In the genomic region with DNA sequence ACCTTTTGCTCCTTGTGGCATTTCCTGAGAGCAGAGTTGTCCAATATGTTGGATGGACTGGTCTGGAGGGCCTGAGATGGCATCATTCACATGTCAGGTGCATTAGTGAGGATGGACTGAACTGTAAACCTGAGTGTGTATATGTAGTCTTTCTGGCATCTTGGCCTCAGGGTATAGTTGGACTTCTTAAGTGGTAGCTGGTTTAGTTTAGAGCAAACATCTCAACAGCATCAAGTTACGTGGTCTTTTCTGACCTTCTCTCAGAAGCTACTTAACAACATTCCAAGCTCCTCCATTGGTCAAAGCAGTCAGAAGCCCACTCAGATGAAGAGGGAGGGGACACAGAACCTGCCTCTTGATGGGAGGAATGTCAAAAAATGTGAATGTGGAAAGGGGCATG, we compare ENCODE assay signal across 25 cellular contexts.
DNase-seq lines count a peak whose midpoint lies in the region; ATAC-seq, FAIRE-seq and TF ChIP-seq lines count a peak whose summit lies in the region.
"Had no signal": no experiment of that assay in that cellular context is flagged by ENCODE, and none has a peak within 500 bp of the region (broad histone marks: within the 10 kb centered on the region; RNA-seq: fewer than 3 reads in every experiment).

No MANE protein-coding gene starts in this region.

- H3K56ac ChIP-seq in mesendoderm (ENCODE audit: low read length) = no peak overlapping the region

- no peak overlapping the region for H2BK120ac ChIP-seq in mesendoderm (ENCODE audit: low read depth, low read length)

- H3K79me1 ChIP-seq in mesendoderm (ENCODE audit: low read length) = no peaks in the 10 kb centered on the region

- no peak overlapping the region for H3K4ac ChIP-seq in mesendoderm (ENCODE audit: low read depth, low read length)

- H3K23ac ChIP-seq in mesendoderm (ENCODE audit: low read length) = no peak overlapping the region

- H3K4me1 ChIP-seq in mesendoderm (ENCODE audit: control insufficient read depth, low read depth, low read length) = no peaks in the 10 kb centered on the region
- H3K4me1 ChIP-seq: Peyer's patch had no signal

- H3K9ac ChIP-seq in mesendoderm (ENCODE audit: low read length) = no peak overlapping the region

- no peaks in the 10 kb centered on the region for H3K36me3 Mint-ChIP-seq in T-helper 2 cell treated with Interferon-gamma antibody and Interleukin-4, amounts not matched to agents 5 μg/mL and 100 μg/mL, for 36 hours (ENCODE audit: low read depth)

- H2BK5ac ChIP-seq in mesendoderm (ENCODE audit: low read length) = no peak overlapping the region

- H3K27me3 Mint-ChIP-seq in T-helper 2 cell treated with Interferon-gamma antibody and Interleukin-4, amounts not matched to agents 5 μg/mL and 100 μg/mL, for 36 hours (ENCODE audit: low read depth) = no peaks in the 10 kb centered on the region

- peak; percentile 62 for FAIRE-seq in bronchial epithelial cell (lab: Jason Lieb, UNC)
- FAIRE-seq: G401.6, GM12878, HepG2, K562 had no signal

- H3K4me3 ChIP-seq in bronchial epithelial cell (ENCODE audit: low read depth, low read length) = no peak overlapping the region
- no peak overlapping the region for H3K4me3 ChIP-seq in mesendoderm (ENCODE audit: low read length)
- H3K4me3 ChIP-seq: GM12878, K562, Peyer's patch had no signal

- ATAC-seq in GM19463 (IDR thresholded peaks at IDR 0.05; ENCODE audit: unreplicated experiment) = no peak
- ATAC-seq: GM12878, HepG2, K562 had no signal

- no peak overlapping the region for H4K5ac ChIP-seq in mesendoderm (ENCODE audit: low read length)

- no peak overlapping the region for H3K4me3 Mint-ChIP-seq in T-helper 2 cell treated with Interferon-gamma antibody and Interleukin-4, amounts not matched to agents 5 μg/mL and 100 μg/mL, for 36 hours

- WGBS in mesendoderm (ENCODE audit: extremely low coverage, insufficient coverage, low lambda C conversion rate) = no CpG with 5 or more reads among the region's 1 CpG

- H2AK5ac ChIP-seq in mesendoderm (ENCODE audit: low read length) = no peak overlapping the region

- no peak overlapping the region for H3K27ac ChIP-seq in mesendoderm (ENCODE audit: low read depth, low read length)
- H3K27ac ChIP-seq: Peyer's patch had no signal

- no peaks in the 10 kb centered on the region for H3K79me2 ChIP-seq in mesendoderm (ENCODE audit: control insufficient read depth, insufficient read depth, low read length)

- DNase-seq in ELF-1 (ENCODE audit: low read depth, low spot score) (peak; percentile 23), M059J (ENCODE audit: low read depth) (peak; percentile 66), bronchial epithelial cell (ENCODE audit: low read depth) (no peak), mesendoderm (peak; percentile 11)
- no peak for DNase-seq in activated CD4-positive, alpha-beta T cell treated with anti-CD3 and anti-CD28 coated beads for 4 hours
- no peak for DNase-seq in T-helper 2 cell treated with Interferon-gamma antibody and Interleukin-4, amounts not matched to agents 5 μg/mL and 100 μg/mL, for 36 hours (ENCODE audit: low spot score)
- DNase-seq: Calu3, DMS153, DND-41, GOT3, Kasumi-1, MV-4-11, NCI-H1105, NCI-H1436 treated with DMSO at 0.1 percent for 48 hours, NCI-H1930, NCI-H2227 treated with DMSO at 0.1 percent for 48 hours, NCI-H510A, NCI-H69, Peyer's patch, SHP77 treated with DMSO at 0.1 percent for 48 hours had no signal

- peaks cover 46% of the 10 kb centered on the region for H3K9me3 Mint-ChIP-seq in T-helper 2 cell treated with Interferon-gamma antibody and Interleukin-4, amounts not matched to agents 5 μg/mL and 100 μg/mL, for 36 hours

- no peaks in the 10 kb centered on the region for H3K36me3 ChIP-seq in bronchial epithelial cell (ENCODE audit: control insufficient read depth, insufficient read depth, low read length)
- H3K36me3 ChIP-seq in mesendoderm (ENCODE audit: control insufficient read depth, insufficient read depth, low read length) = no peaks in the 10 kb centered on the region
- H3K36me3 ChIP-seq: Peyer's patch had no signal

- no peak overlapping the region for H2BK15ac ChIP-seq in mesendoderm (replicated peaks; ENCODE audit: low read depth)

- no peak overlapping the region for H3K4me2 ChIP-seq in mesendoderm (ENCODE audit: low read length)

- H3K27ac Mint-ChIP-seq in T-helper 2 cell treated with Interferon-gamma antibody and Interleukin-4, amounts not matched to agents 5 μg/mL and 100 μg/mL, for 36 hours = no peak overlapping the region

- no peak overlapping the region for H3K18ac ChIP-seq in mesendoderm (ENCODE audit: low read length)

- TF ChIP-seq CTCF in bronchial epithelial cell (IDR thresholded peaks at IDR 0.05; ENCODE audit: insufficient read depth, low read length, severe bottlenecking) = no peak

- no peaks in the 10 kb centered on the region for H3K27me3 ChIP-seq in bronchial epithelial cell (ENCODE audit: control insufficient read depth, insufficient read depth, low read length)
- H3K27me3 ChIP-seq in mesendoderm (ENCODE audit: insufficient read depth, low read length, poor library complexity) = no peaks in the 10 kb centered on the region
- H3K27me3 ChIP-seq: Peyer's patch had no signal

- no peaks in the 10 kb centered on the region for H3K4me1 Mint-ChIP-seq in T-helper 2 cell treated with Interferon-gamma antibody and Interleukin-4, amounts not matched to agents 5 μg/mL and 100 μg/mL, for 36 hours (ENCODE audit: low read depth)

- no peak overlapping the region for H4K8ac ChIP-seq in mesendoderm (ENCODE audit: low read depth, low read length)

Comparison
In these comparisons a context has a peak if more than half of its experiments do, and no peak if none do; other contexts are left out.
1. DNase-seq: peak in ELF-1 (single experiment), M059J (single experiment) and mesendoderm (single experiment); none in bronchial epithelial cell (single experiment), activated CD4-positive, alpha-beta T cell treated with anti-CD3 and anti-CD28 coated beads for 4 hours (0 of 2) and T-helper 2 cell treated with Interferon-gamma antibody and Interleukin-4, amounts not matched to agents 5 μg/mL and 100 μg/mL, for 36 hours (single experiment).